ENCODE assay signal across 12 cellular contexts in the genomic region with DNA sequence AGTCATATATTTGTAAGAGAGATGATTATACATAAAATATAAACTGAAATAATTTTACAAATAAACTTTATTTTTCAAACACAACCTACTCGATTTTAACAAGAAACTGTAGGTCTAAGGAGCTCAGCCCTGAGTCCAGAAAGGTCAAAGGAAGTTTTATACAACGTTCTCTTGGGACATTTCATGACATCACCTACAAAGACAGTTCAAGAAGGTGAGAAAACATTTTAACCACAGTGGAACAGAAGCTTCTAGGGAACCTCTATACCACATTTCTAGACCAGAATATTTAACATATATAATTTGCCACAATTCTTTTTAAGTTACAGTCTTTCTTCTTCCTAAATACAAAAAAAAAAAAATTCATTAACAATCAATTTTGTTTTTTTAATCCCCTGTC. TPM values are rescaled to one million over a fixed set of nuclear protein-coding genes. Genes with fewer than 3 reads are reported as not detected.
DNase-seq lines count a peak whose midpoint lies in the region; ATAC-seq and TF ChIP-seq lines count a peak whose summit lies in the region.
"Had no signal": no experiment of that assay in that cellular context is flagged by ENCODE, and none has a peak within 500 bp of the region (broad histone marks: within the 10 kb centered on the region; RNA-seq: fewer than 3 reads in every experiment).

No MANE protein-coding gene starts in this region.

- no peak overlapping the region for H3K4me3 ChIP-seq in CD4-positive, alpha-beta memory T cell (ENCODE audit: low read length in 2 of 2)
- H3K4me3 ChIP-seq in OCI-LY7 (ENCODE audit: low read depth, low read length, poor library complexity, severe bottlenecking), result no peak overlapping the region

- peak overlapping the region; percentile 44 to 87 (median 81) for H3K27ac Mint-ChIP-seq in CD4-positive, alpha-beta memory T cell
- peak overlapping the region; percentile 79 to 95 (median 90) for H3K27ac Mint-ChIP-seq in immature natural killer cell
- H3K27ac Mint-ChIP-seq in chondrocyte (ENCODE audit: unreplicated experiment), result no peak overlapping the region

- H3K36me3 Mint-ChIP-seq in CD4-positive, alpha-beta memory T cell, result peaks cover 34 to 39% of the 10 kb centered on the region in 2 donors
- peaks cover 17 to 26% (median 25%) of the 10 kb centered on the region in 3 donors for H3K36me3 Mint-ChIP-seq in immature natural killer cell
- H3K36me3 Mint-ChIP-seq in chondrocyte (ENCODE audit: low read depth), result peaks cover 8% of the 10 kb centered on the region

- H2AFZ ChIP-seq in OCI-LY7 (ENCODE audit: low read length), result no peak overlapping the region

- intact Hi-C loops in CD4-positive, alpha-beta memory T cell (cut with micrococcal nuclease), result no loop called here
- intact Hi-C loops in OCI-LY7 (cut with micrococcal nuclease; ENCODE audit: unreplicated experiment), result loop anchor here (1.0 kb wide), 1 partner anchor 8 kb away; no protein-coding TSS in a partner anchor

- H3K4me1 Mint-ChIP-seq in CD4-positive, alpha-beta memory T cell, result peaks cover 60 to 81% (median 70%) of the 10 kb centered on the region in 4 donors
- H3K4me1 Mint-ChIP-seq in immature natural killer cell, result peaks cover 80 to 95% of the 10 kb centered on the region in 2 donors
- H3K4me1 Mint-ChIP-seq in chondrocyte (ENCODE audit: low read depth), result peaks cover 24% of the 10 kb centered on the region

- H3K27me3 ChIP-seq in CD4-positive, alpha-beta memory T cell (ENCODE audit: insufficient read depth, low read length), result no peaks in the 10 kb centered on the region

- H3K9me3 Mint-ChIP-seq in CD4-positive, alpha-beta memory T cell, result no peaks in the 10 kb centered on the region
- no peaks in the 10 kb centered on the region for H3K9me3 Mint-ChIP-seq in immature natural killer cell
- H3K9me3 Mint-ChIP-seq in chondrocyte (ENCODE audit: low read depth), result peaks cover 3% of the 10 kb centered on the region
- H3K9me3 Mint-ChIP-seq: brain had no signal

- no TSS peak for BruUV-seq in OCI-LY7 (replicated peaks; lab: Mats Ljungman, UMichigan)

- H3K9me2 ChIP-seq in OCI-LY7 (ENCODE audit: insufficient read depth, low read length), result no peaks in the 10 kb centered on the region

- no peak for DNase-seq in CD4-positive, alpha-beta memory T cell
- DNase-seq in OCI-LY7 (ENCODE audit: low spot score) (no peak), immature natural killer cell (peak; percentile 62 to 69 (median 67)), NCI-H2107 (lab: John Stamatoyannopoulos, UW) (no peak), chondrocyte (ENCODE audit: low spot score) (no peak)
- no peak for DNase-seq in activated CD8-positive, alpha-beta memory T cell treated with anti-CD3 and anti-CD28 coated beads, Interleukin-2, amount 50 U/mL, for 48 hours
- DNase-seq: C1 segment of cervical spinal cord, NCI-H1092 treated with DMSO at 0.1 percent for 48 hours, NCI-H774 had no signal

- peaks cover 51% of the 10 kb centered on the region for H3K79me2 ChIP-seq in OCI-LY7 (ENCODE audit: insufficient read depth, low read depth, low read length)

- H3K27me3 Mint-ChIP-seq in CD4-positive, alpha-beta memory T cell, result no peaks in the 10 kb centered on the region
- H3K27me3 Mint-ChIP-seq in immature natural killer cell (ENCODE audit: low read depth in 3 of 3), result peaks cover 0 to 8% (median 2%) of the 10 kb centered on the region in 3 donors
- H3K27me3 Mint-ChIP-seq in chondrocyte (ENCODE audit: low read depth), result no peaks in the 10 kb centered on the region
- H3K27me3 Mint-ChIP-seq: brain had no signal

- peaks cover 79% of the 10 kb centered on the region for H3K4me1 ChIP-seq in CD4-positive, alpha-beta memory T cell (ENCODE audit: insufficient read depth, low read length)
- H3K4me1 ChIP-seq in OCI-LY7 (ENCODE audit: insufficient read depth, low read length, poor library complexity, severe bottlenecking), result peaks cover 78% of the 10 kb centered on the region

- POLR2A ChIA-PET in CD4-positive, alpha-beta memory T cell (lab: Charles Lee; ENCODE audit: partially characterized antibody), result interaction anchor here (0.6 to 1.5 kb wide), 5 partner anchors 20 to 377 kb away, joined by 3 to 6 read pairs (median 4); partner anchors contain the start of gene CBLB
- POLR2A ChIA-PET in OCI-LY7 (lab: Charles Lee), result interaction anchor here (0.6 to 1.7 kb wide), 9 partner anchors 10 to 1219 kb away, joined by 3 to 10 read pairs (median 5); no protein-coding TSS in a partner anchor

- TF ChIP-seq CTCF in OCI-LY7 (conservative IDR thresholded peaks at IDR 0.05; ENCODE audit: low read length), result no peak
- no peak for TF ChIP-seq CTCF in chondrocyte (IDR thresholded peaks at IDR 0.05)

- H3K27ac ChIP-seq in CD4-positive, alpha-beta memory T cell (ENCODE audit: low read depth, low read length), result no peak overlapping the region
- H3K27ac ChIP-seq in OCI-LY7 (ENCODE audit: low read depth, low read length, poor library complexity, severe bottlenecking), result no peak overlapping the region

- no peaks in the 10 kb centered on the region for H3K36me3 ChIP-seq in CD4-positive, alpha-beta memory T cell (ENCODE audit: insufficient read depth, low read length)
- H3K36me3 ChIP-seq in OCI-LY7 (ENCODE audit: insufficient read depth, low read length), result peaks cover 5% of the 10 kb centered on the region

- H3K9me3 ChIP-seq in CD4-positive, alpha-beta memory T cell (ENCODE audit: control insufficient read depth in 1 of 2, low read length in 2 of 2), result no peaks in the 10 kb centered on the region
- H3K9me3 ChIP-seq in OCI-LY7 (ENCODE audit: low read length), result no peaks in the 10 kb centered on the region

- peak overlapping the region in 7 of 8 donors; percentile 2 to 68 (median 33) for H3K4me3 Mint-ChIP-seq in CD4-positive, alpha-beta memory T cell
- H3K4me3 Mint-ChIP-seq in immature natural killer cell (peak overlapping the region; percentile 62 to 86 (median 76)), chondrocyte (ENCODE audit: unreplicated experiment) (no peak overlapping the region)

- CTCF ChIA-PET in CD4-positive, alpha-beta memory T cell (lab: Charles Lee; ENCODE audit: partially characterized antibody), result no interaction called here
- CTCF ChIA-PET in OCI-LY7 (lab: Charles Lee; ENCODE audit: unreplicated experiment), result no interaction called here

- no peaks in the 10 kb centered on the region for H4K20me1 ChIP-seq in OCI-LY7 (ENCODE audit: insufficient read depth, low read length)

- H3K4me2 ChIP-seq in OCI-LY7 (ENCODE audit: low read length), result peak overlapping the region; percentile 33; the same call in 1 of the 2 replicates

- ATAC-seq in GM19372 (IDR thresholded peaks at IDR 0.05; ENCODE audit: low read depth, unreplicated experiment) (peak; percentile 40), esophagus mucosa (no peak)

RNA-seq across cellular contexts. Expression of gene CBLB, which starts 40.1 kb away (rescaled TPM):
- total RNA-seq in CD4-positive, alpha-beta memory T cell, result 100 to 1,000 TPM in 1 of 2 experiments, 10 to 100 TPM in 1; 93.5 to 106 TPM
- polyA plus RNA-seq in CD4-positive, alpha-beta memory T cell, result 10 to 100 TPM; 17.0 to 39.7 TPM
- 24.5 and 57.7 TPM in 2 replicates for total RNA-seq in OCI-LY7 (2014; rRNA removed; shearing (Covaris generic))
- 38.5 and 51.6 TPM in 2 replicates for total RNA-seq in OCI-LY7 (2022)
- polyA plus RNA-seq in immature natural killer cell, result 10 to 100 TPM; 27.7 to 62.4 (median 31.5) TPM
- total RNA-seq in esophagus mucosa, result 11.0 TPM
- total RNA-seq in chondrocyte, result 25.0 to 28.0 TPM (median 26.9 TPM) in 3 replicates

Comparison
In these comparisons a context has a peak if more than half of its experiments do, and no peak if none do; other contexts are left out.
1. DNase-seq: peak in immature natural killer cell (3 of 3); none in CD4-positive, alpha-beta memory T cell (0 of 5), OCI-LY7 (single experiment), NCI-H2107 (single experiment), chondrocyte (single experiment) and activated CD8-positive, alpha-beta memory T cell treated with anti-CD3 and anti-CD28 coated beads, Interleukin-2, amount 50 U/mL, for 48 hours (single experiment).